ENCODE assay signal across 9 cellular contexts in the genomic region with DNA sequence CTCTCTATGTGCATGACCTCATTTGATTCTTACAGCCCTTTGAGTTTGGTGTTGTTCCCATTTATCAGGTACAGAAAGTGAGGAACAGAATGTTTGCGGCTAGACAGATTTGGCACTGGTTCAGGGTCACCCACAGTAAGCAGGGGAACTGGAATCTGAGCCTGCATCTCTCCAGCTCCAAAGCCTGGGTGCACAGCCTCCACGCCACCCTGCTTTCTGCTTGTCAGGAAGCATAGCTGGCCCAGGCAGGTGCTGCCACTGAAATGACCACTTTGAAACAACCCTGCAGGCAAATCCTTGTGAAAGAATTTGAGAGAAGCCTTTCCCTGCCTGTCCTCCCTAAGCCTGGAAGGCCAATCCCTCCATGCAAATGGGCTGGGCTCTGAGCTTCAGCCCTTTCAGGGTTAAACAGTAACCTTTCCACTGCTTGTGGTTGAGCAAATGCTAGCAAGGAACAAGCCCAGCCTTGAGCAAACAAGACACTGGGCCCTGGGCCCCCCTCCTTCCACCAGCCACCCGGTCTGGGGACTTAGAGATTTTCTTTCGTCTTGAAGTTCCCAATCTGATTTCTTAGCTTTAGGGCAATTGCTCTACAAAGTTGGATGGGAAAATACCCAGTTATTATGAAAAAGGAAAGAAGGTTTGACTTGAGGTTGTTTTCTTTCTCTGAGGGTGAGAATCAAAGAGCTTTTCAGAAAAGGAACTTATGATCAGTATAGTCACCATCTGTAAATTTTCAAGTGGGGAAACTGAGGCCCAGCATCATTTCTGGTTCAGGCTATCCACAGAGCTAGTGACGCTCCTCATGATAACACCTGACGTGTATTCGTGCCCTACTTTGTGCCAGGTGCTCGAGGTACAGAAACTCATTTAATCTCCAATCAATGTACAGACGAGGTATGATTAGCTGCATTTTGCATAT. TPM values are rescaled to one million over a fixed set of nuclear protein-coding genes. Genes with fewer than 3 reads are reported as not detected.
DNase-seq lines count a peak whose midpoint lies in the region; ATAC-seq, FAIRE-seq and TF ChIP-seq lines count a peak whose summit lies in the region.
"Had no signal": no experiment of that assay in that cellular context is flagged by ENCODE, and none has a peak within 500 bp of the region (broad histone marks: within the 10 kb centered on the region; RNA-seq: fewer than 3 reads in every experiment).

No MANE protein-coding gene starts in this region.

- no peak overlapping the region for H3K4me3 Mint-ChIP-seq in CD8-positive, alpha-beta T cell
- H3K4me3 Mint-ChIP-seq: naive thymus-derived CD4-positive, alpha-beta T cell had no signal

- FAIRE-seq in RCC 7860 (lab: Jason Lieb, UNC) = peak; percentile 94

- H3K36me3 ChIP-seq in left lung = no peaks in the 10 kb centered on the region
- H3K36me3 ChIP-seq in CD8-positive, alpha-beta T cell (ENCODE audit: insufficient read depth, low read length) = no peaks in the 10 kb centered on the region

- H3K27ac ChIP-seq in left lung = peak overlapping the region; percentile 58 to 75
- no peak overlapping the region for H3K27ac ChIP-seq in CD8-positive, alpha-beta T cell (ENCODE audit: low read depth, low read length)

- H3K9me3 ChIP-seq in left lung = no peaks in the 10 kb centered on the region
- no peaks in the 10 kb centered on the region for H3K9me3 ChIP-seq in CD8-positive, alpha-beta T cell (ENCODE audit: low read length)

- DNase-seq in DMS53 treated with DMSO at 0.1 percent for 48 hours (lab: John Stamatoyannopoulos, UW; ENCODE audit: unreplicated experiment) = peak; percentile 61
- DNase-seq in RCC 7860 (ENCODE audit: low spot score) = peak; percentile 83
- DNase-seq in left lung = peak; percentile 78 to 86
- no peak for DNase-seq in GDM1 (lab: John Stamatoyannopoulos, UW)
- DNase-seq in OCI-M2 (lab: John Stamatoyannopoulos, UW; ENCODE audit: unreplicated experiment) = no peak
- DNase-seq in NK-92 (lab: John Stamatoyannopoulos, UW; ENCODE audit: unreplicated experiment) = no peak
- DNase-seq in CD8-positive, alpha-beta T cell = no peak
- DNase-seq: naive thymus-derived CD4-positive, alpha-beta T cell had no signal

- H3K27me3 Mint-ChIP-seq in CD8-positive, alpha-beta T cell (ENCODE audit: low read depth) = peaks cover 35% of the 10 kb centered on the region

- no peaks in the 10 kb centered on the region for H3K27me3 ChIP-seq in left lung
- no peaks in the 10 kb centered on the region for H3K27me3 ChIP-seq in CD8-positive, alpha-beta T cell (ENCODE audit: insufficient read depth, low read length)

- no peak overlapping the region for H3K4me3 ChIP-seq in left lung
- H3K4me3 ChIP-seq in CD8-positive, alpha-beta T cell (ENCODE audit: low read depth, low read length) = no peak overlapping the region

- no peak for TF ChIP-seq CTCF in left lung (IDR thresholded peaks at IDR 0.05)
- TF ChIP-seq CTCF in CD8-positive, alpha-beta T cell (IDR thresholded peaks at IDR 0.05) = no peak

- H3K4me1 ChIP-seq in left lung = peaks cover 9 to 17% of the 10 kb centered on the region in 2 donors
- no peaks in the 10 kb centered on the region for H3K4me1 ChIP-seq in CD8-positive, alpha-beta T cell (ENCODE audit: insufficient read depth, low read length)

- no peaks in the 10 kb centered on the region for H3K9me3 Mint-ChIP-seq in CD8-positive, alpha-beta T cell
- H3K9me3 Mint-ChIP-seq: naive thymus-derived CD4-positive, alpha-beta T cell had no signal

- CTCF ChIA-PET in CD8-positive, alpha-beta T cell (lab: Charles Lee) = interaction anchor here (1.8 kb wide), 1 partner anchor 19 kb away, joined by 5 read pairs; a partner anchor contains a TSS

- peak; percentile 45 for ATAC-seq in HG02610 (IDR thresholded peaks at IDR 0.05; ENCODE audit: unreplicated experiment)
- peak; percentile 89 for ATAC-seq in left lung
- no peak for ATAC-seq in CD8-positive, alpha-beta T cell
- ATAC-seq: naive thymus-derived CD4-positive, alpha-beta T cell had no signal

- no peaks in the 10 kb centered on the region for H3K36me3 Mint-ChIP-seq in CD8-positive, alpha-beta T cell
- H3K36me3 Mint-ChIP-seq: naive thymus-derived CD4-positive, alpha-beta T cell had no signal

- intact Hi-C loops in left lung (cut with DNase I) = no loop called here
- intact Hi-C loops in CD8-positive, alpha-beta T cell (cut with DNase I, micrococcal nuclease) = no loop called here

- POLR2A ChIA-PET in CD8-positive, alpha-beta T cell (lab: Charles Lee) = interaction anchor here (0.6 kb wide), 1 partner anchor 206 kb away, joined by 6 read pairs; no protein-coding TSS in a partner anchor

- H3K4me1 Mint-ChIP-seq in CD8-positive, alpha-beta T cell (ENCODE audit: low read depth) = no peaks in the 10 kb centered on the region
- H3K4me1 Mint-ChIP-seq: naive thymus-derived CD4-positive, alpha-beta T cell had no signal

- no peak overlapping the region for H3K27ac Mint-ChIP-seq in CD8-positive, alpha-beta T cell
- H3K27ac Mint-ChIP-seq: naive thymus-derived CD4-positive, alpha-beta T cell had no signal

RNA-seq across cellular contexts. Expression of a gene that starts 19.4 kb away (rescaled TPM):
- total RNA-seq in left lung = 10 to 100 TPM; 41.1 to 53.1 TPM
- total RNA-seq in CD8-positive, alpha-beta T cell = not detected

Comparison
In these comparisons a context has a peak if more than half of its experiments do, and no peak if none do; other contexts are left out.
1. DNase-seq: peak in DMS53 treated with DMSO at 0.1 percent for 48 hours (single experiment), RCC 7860 (single experiment) and left lung (2 of 2); none in GDM1 (single experiment), OCI-M2 (single experiment), NK-92 (single experiment) and CD8-positive, alpha-beta T cell (0 of 7).
2. RNA of a gene that starts 19.4 kb away (total RNA-seq): 41.1 to 53.1 TPM in left lung; not detected in CD8-positive, alpha-beta T cell; every median in the first group is over 10 times any median in the second.